In genomic region chr16:86117235-86117634, GRCh38 we compare ENCODE assay signal across 24 cellular contexts.
A peak's percentile ranks its signal among the peaks of the same experiment; 100 is the strongest.
DNase-seq lines count a peak whose midpoint lies in the region; ATAC-seq, FAIRE-seq and TF ChIP-seq lines count a peak whose summit lies in the region.
"Had no signal": no experiment of that assay in that cellular context is flagged by ENCODE, and none has a peak within 500 bp of the region (broad histone marks: within the 10 kb centered on the region; RNA-seq: fewer than 3 reads in every experiment).

No MANE protein-coding gene starts in this region.

- H2BK20ac ChIP-seq in IMR-90 (ENCODE audit: low read depth, low read length) = no peak overlapping the region

- no TSS peak for BruUV-seq in IMR-90 (replicated peaks; lab: Mats Ljungman, UMichigan)

- intact Hi-C loops in IMR-90 (cut with micrococcal nuclease) (no loop called here), kidney (cut with DNase I) (no loop called here), sigmoid colon (cut with DNase I) (no loop called here)

- H3K4ac ChIP-seq in IMR-90 (ENCODE audit: low read depth, low read length) = no peak overlapping the region

- no peaks in the 10 kb centered on the region for H3K36me3 Mint-ChIP-seq in endodermal cell (ENCODE audit: low read depth)
- H3K36me3 Mint-ChIP-seq: CD14-positive monocyte; CD8-positive, alpha-beta memory T cell had no signal

- DNase-seq in BE2C = no peak
- DNase-seq in IMR-90 = no peak
- peak; percentile 29 for DNase-seq in kidney
- DNase-seq in sigmoid colon = peak; percentile 52
- DNase-seq in endodermal cell = no peak
- DNase-seq in OCI-M2 (lab: John Stamatoyannopoulos, UW; ENCODE audit: unreplicated experiment) = no peak
- DNase-seq: CD4-positive, alpha-beta T cell; CD8-positive, alpha-beta memory T cell; DMS 273 treated with DMSO at 0.1 percent for 48 hours; DMS79; GDM1; GOT3; H9; HFFc6 had no signal

- peak overlapping the region; percentile 40 for H2AFZ ChIP-seq in IMR-90 (replicated peaks; ENCODE audit: low read length, poor library complexity)

- no peak overlapping the region for H3K14ac ChIP-seq in IMR-90 (replicated peaks; ENCODE audit: low read depth, low read length)

- no peak overlapping the region for H2AK9ac ChIP-seq in IMR-90 (replicated peaks; ENCODE audit: low read depth, low read length, poor library complexity)

- H3K56ac ChIP-seq in IMR-90 (ENCODE audit: extremely low read depth, insufficient read depth, low read length) = no peak overlapping the region

- POLR2A ChIA-PET in IMR-90 (lab: Charles Lee; ENCODE audit: unreplicated experiment) = no interaction called here

- H3K18ac ChIP-seq in IMR-90 (ENCODE audit: low read depth, low read length) = no peak overlapping the region

- H3K27me3 ChIP-seq in BE2C (no peaks in the 10 kb centered on the region), IMR-90 (ENCODE audit: control insufficient read depth, insufficient read depth, low read length) (peaks cover 4% of the 10 kb centered on the region), sigmoid colon (no peaks in the 10 kb centered on the region), endodermal cell (ENCODE audit: control insufficient read depth, insufficient read depth, low read length, poor library complexity, severe bottlenecking) (peaks cover 25% of the 10 kb centered on the region)

- no peak overlapping the region for H2BK120ac ChIP-seq in IMR-90 (ENCODE audit: low read depth, low read length)

- H3K27ac ChIP-seq in IMR-90 (ENCODE audit: insufficient read depth, low read length) (no peak overlapping the region), kidney (ENCODE audit: low read depth in 2 of 2, low read length in 2 of 2) (no peak overlapping the region), sigmoid colon (no peak overlapping the region), endodermal cell (ENCODE audit: low read depth, low read length) (no peak overlapping the region)
- H3K27ac ChIP-seq: 22Rv1; BLaER1 treated with 17β-estradiol and CSF1 and Interleukin-3, amounts not matched to agents 10 nM and 100 nM had no signal

- H3K36me3 ChIP-seq in BE2C (no peaks in the 10 kb centered on the region), IMR-90 (ENCODE audit: control insufficient read depth, insufficient read depth, low read length) (no peaks in the 10 kb centered on the region), kidney (ENCODE audit: control insufficient read depth in 1 of 2, insufficient read depth in 2 of 2, low read length in 2 of 2) (no peaks in the 10 kb centered on the region), sigmoid colon (no peaks in the 10 kb centered on the region), endodermal cell (ENCODE audit: control insufficient read depth, insufficient read depth, low read length) (no peaks in the 10 kb centered on the region)
- H3K36me3 ChIP-seq: BLaER1 treated with 17β-estradiol and CSF1 and Interleukin-3, amounts not matched to agents 10 nM and 100 nM had no signal

- H3K9me3 ChIP-seq in BE2C = no peaks in the 10 kb centered on the region
- H3K9me3 ChIP-seq in IMR-90 (ENCODE audit: control insufficient read depth, insufficient read depth, low read length) = no peaks in the 10 kb centered on the region
- H3K9me3 ChIP-seq in kidney (ENCODE audit: control insufficient read depth in 1 of 2, low read length in 2 of 2) = no peaks in the 10 kb centered on the region
- no peaks in the 10 kb centered on the region for H3K9me3 ChIP-seq in sigmoid colon
- no peaks in the 10 kb centered on the region for H3K9me3 ChIP-seq in endodermal cell (ENCODE audit: control insufficient read depth, low read length)
- H3K9me3 ChIP-seq: BLaER1 treated with 17β-estradiol and CSF1 and Interleukin-3, amounts not matched to agents 10 nM and 100 nM had no signal

- no peak overlapping the region for H2BK5ac ChIP-seq in IMR-90 (ENCODE audit: low read depth, low read length, poor library complexity, severe bottlenecking)

- H3K4me3 ChIP-seq in BE2C (ENCODE audit: low read depth, low read length) (peak overlapping the region; percentile 36), IMR-90 (ENCODE audit: insufficient read depth, low read depth, low read length) (no peak overlapping the region), kidney (ENCODE audit: low read length in 2 of 2) (no peak overlapping the region), sigmoid colon (no peak overlapping the region), endodermal cell (ENCODE audit: low read length) (no peak overlapping the region)
- H3K4me3 ChIP-seq: BLaER1 treated with 17β-estradiol and CSF1 and Interleukin-3, amounts not matched to agents 10 nM and 100 nM; GM12878 had no signal

- H3K23ac ChIP-seq in IMR-90 (ENCODE audit: low read depth, low read length) = no peak overlapping the region

- TF ChIP-seq RAD21 in IMR-90 (IDR thresholded peaks at IDR 0.05; ENCODE audit: low read length) = no peak

- no peak overlapping the region for H3K4me3 Mint-ChIP-seq in endodermal cell
- H3K4me3 Mint-ChIP-seq: B cell; CD14-positive monocyte; CD4-positive, alpha-beta T cell; CD8-positive, alpha-beta memory T cell; H9; HFFc6 had no signal

- 80% methylated on average over 1 of the region's 5 CpGs; no CpG with 5 or more reads in 1 of the 2 experiments for WGBS in IMR-90 (ENCODE audit: extremely low coverage in 2 of 2, insufficient read length in 1 of 2), 2 experiments
- WGBS in sigmoid colon, 2 donors = 78 to 88% methylated on average over 5 of the region's 5 CpGs
- 84 to 98% methylated on average over 5 of the region's 5 CpGs for WGBS in endodermal cell (ENCODE audit: insufficient coverage in 1 of 2, insufficient read length in 1 of 2), 2 experiments

- H3K9me1 ChIP-seq in IMR-90 (ENCODE audit: insufficient read depth, low read length) = peaks cover 9% of the 10 kb centered on the region; the same call in 1 of the 2 replicates

- H4K20me1 ChIP-seq in IMR-90 (ENCODE audit: insufficient read depth, low read length) = no peaks in the 10 kb centered on the region
- H4K20me1 ChIP-seq: BLaER1 treated with 17β-estradiol and CSF1 and Interleukin-3, amounts not matched to agents 10 nM and 100 nM had no signal

- H3K4me1 ChIP-seq in BE2C = peaks cover 10% of the 10 kb centered on the region
- H3K4me1 ChIP-seq in IMR-90 (ENCODE audit: control insufficient read depth, insufficient read depth, low read length) = peaks cover 5% of the 10 kb centered on the region; the same call in 1 of the 2 replicates
- peaks cover 3 to 12% of the 10 kb centered on the region in 2 donors for H3K4me1 ChIP-seq in kidney (ENCODE audit: control insufficient read depth in 1 of 2, insufficient read depth in 1 of 2, low read depth in 1 of 2, low read length in 2 of 2)
- peaks cover 0 to 14% (median 4%) of the 10 kb centered on the region in 4 donors for H3K4me1 ChIP-seq in sigmoid colon
- no peaks in the 10 kb centered on the region for H3K4me1 ChIP-seq in endodermal cell (ENCODE audit: control insufficient read depth, insufficient read depth, low read length)

- in situ Hi-C loops in IMR-90 (cut with MboI; ENCODE audit: low sequenced_read_pairs) = no loop called here

- H3K4me2 ChIP-seq in IMR-90 (ENCODE audit: low read depth, low read length) = no peak overlapping the region
- H3K4me2 ChIP-seq: BLaER1 treated with 17β-estradiol and CSF1 and Interleukin-3, amounts not matched to agents 10 nM and 100 nM had no signal

- no peak for TF ChIP-seq EP300 in sigmoid colon (IDR thresholded peaks at IDR 0.05)

- FAIRE-seq in kidney (lab: Jason Lieb, UNC) = no peak
- FAIRE-seq: A204.1, D721Med, GM12878, GM19239 had no signal

- H3K27ac Mint-ChIP-seq in endodermal cell = no peak overlapping the region
- H3K27ac Mint-ChIP-seq: B cell; CD4-positive, alpha-beta T cell; H9; HFFc6 had no signal

- H3K79me1 ChIP-seq in IMR-90 (ENCODE audit: low read depth in 1 of 2, low read length in 2 of 2) = no peaks in the 10 kb centered on the region

- no peak overlapping the region for H4K8ac ChIP-seq in IMR-90 (ENCODE audit: low read depth in 2 of 2, low read length in 2 of 2)

- H3K9ac ChIP-seq in IMR-90 (ENCODE audit: low read depth, low read length) (no peak overlapping the region), kidney (ENCODE audit: low read length in 2 of 2) (no peak overlapping the region), endodermal cell (ENCODE audit: extremely low read depth, low read length, poor library complexity, severe bottlenecking) (no peak overlapping the region)
- H3K9ac ChIP-seq: BLaER1 treated with 17β-estradiol and CSF1 and Interleukin-3, amounts not matched to agents 10 nM and 100 nM had no signal

- no peak overlapping the region for H2BK15ac ChIP-seq in IMR-90 (ENCODE audit: low read depth, low read length)

- peaks cover 10% of the 10 kb centered on the region for H3K27me3 Mint-ChIP-seq in endodermal cell (ENCODE audit: insufficient read depth)
- H3K27me3 Mint-ChIP-seq: CD4-positive, alpha-beta T cell had no signal

- CTCF ChIA-PET in IMR-90 (lab: Yijun Ruan, JAX) = no interaction called here

- no peak overlapping the region for H4K5ac ChIP-seq in IMR-90 (ENCODE audit: low read depth, low read length)

- dilution Hi-C loops in IMR-90 (cut with HindIII; ENCODE audit: low sequenced_read_pairs, unreplicated experiment) = no loop called here

- peaks cover 2% of the 10 kb centered on the region for H3K4me1 Mint-ChIP-seq in endodermal cell
- H3K4me1 Mint-ChIP-seq: B cell; CD14-positive monocyte; CD8-positive, alpha-beta memory T cell had no signal

- H3K9me3 Mint-ChIP-seq in endodermal cell = no peaks in the 10 kb centered on the region
- H3K9me3 Mint-ChIP-seq: CD4-positive, alpha-beta T cell; CD8-positive, alpha-beta memory T cell; H9; HFFc6 had no signal

- TF ChIP-seq CTCF in BE2C (IDR thresholded peaks at IDR 0.05; ENCODE audit: low read depth, low read length) (no peak), IMR-90 (conservative IDR thresholded peaks at IDR 0.05; ENCODE audit: low read depth, low read length) (no peak), kidney (IDR thresholded peaks at IDR 0.05; ENCODE audit: borderline replicate concordance, extremely low read depth, insufficient read depth) (no peak), sigmoid colon (IDR thresholded peaks at IDR 0.05) (no peak), endodermal cell (conservative IDR thresholded peaks at IDR 0.05) (no peak)

- no peak overlapping the region for H4K91ac ChIP-seq in IMR-90 (ENCODE audit: insufficient read depth, low read depth, low read length)

- TF ChIP-seq POLR2A in IMR-90 (IDR thresholded peaks at IDR 0.05; ENCODE audit: low read depth, low read length) (no peak), sigmoid colon (IDR thresholded peaks at IDR 0.05) (no peak)

- ATAC-seq in IMR-90 (ENCODE audit: low read depth) (no peak), GM19351 (IDR thresholded peaks at IDR 0.05; ENCODE audit: unreplicated experiment) (no peak)
- ATAC-seq: GM12878, HCT116 had no signal

- no peak overlapping the region; the same call in 1 of the 2 replicates for H2AK5ac ChIP-seq in IMR-90 (ENCODE audit: low read depth, low read length)

TF ChIP-seq in IMR-90, 13 proteins besides CTCF, POLR2A, EP300 and RAD21 (continues in another document):
- no peak for TF ChIP-seq SMC3 (IDR thresholded peaks at IDR 0.05; ENCODE audit: low read depth, low read length)

Comparison
In these comparisons a context has a peak if more than half of its experiments do, and no peak if none do; other contexts are left out.
1. DNase-seq: peak in kidney (single experiment) and sigmoid colon (single experiment); none in BE2C (single experiment), IMR-90 (single experiment), endodermal cell (single experiment) and OCI-M2 (single experiment).